9 cellular contexts compared by ENCODE assay signal in the genomic region with DNA sequence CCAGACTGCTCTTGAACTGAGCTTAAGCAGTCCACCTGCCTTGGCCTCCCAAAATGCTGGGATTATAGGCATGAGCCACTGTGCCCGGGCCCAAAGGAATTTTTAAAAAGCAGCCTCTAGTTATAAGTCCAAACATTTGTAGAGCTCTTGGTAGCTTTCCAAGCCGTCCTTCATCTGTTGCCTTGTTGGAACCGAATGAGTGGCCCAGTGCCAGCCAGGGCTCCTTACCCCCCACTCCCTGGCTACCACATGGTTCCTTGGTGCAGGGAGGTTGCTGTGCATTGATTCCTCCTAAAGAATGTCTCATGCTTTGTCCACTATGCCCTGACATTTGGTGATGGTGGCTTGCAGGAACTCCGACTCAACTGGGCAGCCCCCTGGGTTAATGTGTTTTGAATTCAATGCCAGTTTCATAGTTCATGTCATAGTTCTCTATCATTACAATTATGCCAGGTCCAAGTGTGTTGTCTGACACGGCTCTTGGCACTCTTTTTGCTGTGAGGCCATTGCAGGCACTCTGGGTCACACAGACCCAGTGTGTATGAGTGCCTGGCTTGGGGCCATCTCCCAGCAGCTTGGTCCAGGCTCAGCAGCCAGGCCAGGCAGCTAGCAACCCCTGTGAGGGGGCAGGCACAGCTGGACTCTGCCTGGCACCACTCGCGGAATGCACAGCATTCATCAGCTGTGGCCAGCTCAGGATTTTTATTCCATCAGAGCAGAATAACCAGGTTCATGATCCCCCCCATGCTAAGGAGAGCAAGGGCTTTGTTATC. TPM values are rescaled to one million over a fixed set of nuclear protein-coding genes. Genes with fewer than 3 reads are reported as not detected.
DNase-seq lines count a peak whose midpoint lies in the region; ATAC-seq and TF ChIP-seq lines count a peak whose summit lies in the region.
"Had no signal": no experiment of that assay in that cellular context is flagged by ENCODE, and none has a peak within 500 bp of the region (broad histone marks: within the 10 kb centered on the region; RNA-seq: fewer than 3 reads in every experiment).

No MANE protein-coding gene starts in this region.

- H3K36me3 ChIP-seq in esophagus (ENCODE audit: control insufficient read depth in 2 of 2, insufficient read depth in 2 of 2, low read length in 1 of 2) (peaks cover 0 to 3% of the 10 kb centered on the region in 2 donors), muscle layer of colon (ENCODE audit: insufficient read depth, low read length) (peaks cover 13% of the 10 kb centered on the region), thoracic aorta (peaks cover 7% of the 10 kb centered on the region)

- H3K4me1 Mint-ChIP-seq in T-helper 2 cell treated with Interferon-gamma antibody and Interleukin-4, amounts not matched to agents 5 μg/mL and 100 μg/mL, for 36 hours (ENCODE audit: low read depth), result peaks cover 20% of the 10 kb centered on the region

- H3K27me3 ChIP-seq in esophagus (ENCODE audit: control insufficient read depth in 1 of 2, insufficient read depth in 2 of 2, low read length in 2 of 2) (no peaks in the 10 kb centered on the region), muscle layer of colon (ENCODE audit: control insufficient read depth in 1 of 2, insufficient read depth in 2 of 2, low read length in 2 of 2) (no peaks in the 10 kb centered on the region), thoracic aorta (replicated peaks; ENCODE audit: insufficient read depth) (no peaks in the 10 kb centered on the region)

- no peaks in the 10 kb centered on the region for H3K9me3 Mint-ChIP-seq in T-helper 2 cell treated with Interferon-gamma antibody and Interleukin-4, amounts not matched to agents 5 μg/mL and 100 μg/mL, for 36 hours

- ATAC-seq in thoracic aorta (ENCODE audit: insufficient number of reproducible peaks, low FRiP score, low read depth) (no peak), GM19452 (IDR thresholded peaks at IDR 0.05; ENCODE audit: unreplicated experiment) (no peak)

- peak overlapping the region; percentile 86 for H3K27ac Mint-ChIP-seq in T-helper 2 cell treated with Interferon-gamma antibody and Interleukin-4, amounts not matched to agents 5 μg/mL and 100 μg/mL, for 36 hours

- H3K9ac ChIP-seq in muscle layer of colon (ENCODE audit: low read length), result no peak overlapping the region

- H3K4me1 ChIP-seq in esophagus (ENCODE audit: control insufficient read depth in 2 of 2, insufficient read depth in 2 of 2, low read length in 1 of 2) (peaks cover 0 to 31% of the 10 kb centered on the region in 2 donors), muscle layer of colon (ENCODE audit: insufficient read depth, low read length) (peaks cover 61% of the 10 kb centered on the region), thoracic aorta (ENCODE audit: control insufficient read depth in 1 of 2, low read depth in 2 of 2) (peaks cover 8 to 42% of the 10 kb centered on the region in 2 donors)

- H3K4me3 ChIP-seq in esophagus (ENCODE audit: low read depth in 1 of 2, low read length in 2 of 2) (no peak overlapping the region), muscle layer of colon (ENCODE audit: low read depth in 1 of 2, low read length in 2 of 2) (no peak overlapping the region), thoracic aorta (no peak overlapping the region)

- WGBS in esophagus, 2 donors, result 37 to 48% methylated on average over 7 of the region's 7 CpGs

- H3K27me3 Mint-ChIP-seq in T-helper 2 cell treated with Interferon-gamma antibody and Interleukin-4, amounts not matched to agents 5 μg/mL and 100 μg/mL, for 36 hours (ENCODE audit: low read depth), result no peaks in the 10 kb centered on the region

- peaks cover 26% of the 10 kb centered on the region for H3K36me3 Mint-ChIP-seq in T-helper 2 cell treated with Interferon-gamma antibody and Interleukin-4, amounts not matched to agents 5 μg/mL and 100 μg/mL, for 36 hours (ENCODE audit: low read depth)

- no peaks in the 10 kb centered on the region for H3K9me3 ChIP-seq in esophagus (ENCODE audit: control insufficient read depth in 2 of 2, insufficient read depth in 1 of 2, low read depth in 1 of 2, low read length in 1 of 2)
- no peaks in the 10 kb centered on the region for H3K9me3 ChIP-seq in muscle layer of colon (ENCODE audit: low read length)
- no peaks in the 10 kb centered on the region for H3K9me3 ChIP-seq in thoracic aorta

- TF ChIP-seq CTCF in thoracic aorta (IDR thresholded peaks at IDR 0.05), result no peak

- DNase-seq in T-helper 2 cell treated with Interferon-gamma antibody and Interleukin-4, amounts not matched to agents 5 μg/mL and 100 μg/mL, for 36 hours (ENCODE audit: low spot score), result no peak
- no peak for DNase-seq in T-helper 2 cell
- peak; percentile 33 for DNase-seq in thoracic aorta (ENCODE audit: low spot score)
- no peak for DNase-seq in epidermal melanocyte (ENCODE audit: insufficient read length, low spot score)
- no peak for DNase-seq in stimulated activated CD4-positive, alpha-beta T cell treated with anti-CD3 and anti-CD28 coated beads, Interleukin-4, amount 100 ng/mL, for 4 hours
- DNase-seq: NCI-H345 had no signal

- no peak overlapping the region for H3K4me3 Mint-ChIP-seq in T-helper 2 cell treated with Interferon-gamma antibody and Interleukin-4, amounts not matched to agents 5 μg/mL and 100 μg/mL, for 36 hours

- H3K27ac ChIP-seq in esophagus (ENCODE audit: low read depth in 2 of 2, low read length in 1 of 2) (peak overlapping the region; percentile 64 to 79), muscle layer of colon (ENCODE audit: low read depth, low read length) (peak overlapping the region; percentile 91), thoracic aorta (peak overlapping the region; percentile 61 to 76)

RNA-seq across cellular contexts. Expression of a gene that starts 13.3 kb away (rescaled TPM):
- polyA plus RNA-seq in esophagus, result 10 to 100 TPM; 41.7 to 44.1 TPM
- 10 to 100 TPM; 16.8 to 49.3 TPM for total RNA-seq in thoracic aorta

RNA-seq across cellular contexts. Expression of a gene that starts 43.5 kb away (rescaled TPM):
- polyA plus RNA-seq in esophagus, result 100 to 1,000 TPM; 113 to 265 TPM
- 100 to 1,000 TPM; 224 to 226 TPM for total RNA-seq in thoracic aorta

RNA-seq across cellular contexts. Expression of a gene that starts 48.6 kb away (rescaled TPM):
- 10 to 100 TPM; 15.2 to 18.7 TPM for polyA plus RNA-seq in esophagus
- total RNA-seq in thoracic aorta, result 10 to 100 TPM; 33.0 to 45.1 TPM
